10 cellular contexts compared by ENCODE assay signal in genomic region chr1:10652626-10653025, GRCh38.
"Had no signal": no experiment of that assay in that cellular context is flagged by ENCODE, and none has a peak within 500 bp of the region (broad histone marks: within the 10 kb centered on the region; RNA-seq: fewer than 3 reads in every experiment).

No MANE protein-coding gene starts in this region.

- ATAC-seq: natural killer cell had no signal

- H3K27ac ChIP-seq: tibial artery had no signal

- H3K27me3 ChIP-seq: tibial artery had no signal

- H3K4me3 ChIP-seq: mucosa of descending colon, skin epidermis, tibial artery had no signal

- DNase-seq: activated CD4-positive, alpha-beta T cell treated with anti-CD3 and anti-CD28 coated beads, Interleukin-2, amount 10 ng/mL, durations not matched to agents 7 days and 5 days; activated CD4-positive, CD25-positive, alpha-beta regulatory T cell; activated naive CD4-positive, alpha-beta T cell treated with anti-CD3 and anti-CD28 coated beads, Interleukin-2, amount 10 ng/mL, durations not matched to agents 7 days and 5 days; activated T-cell treated with anti-CD3 and anti-CD28 coated beads for 4 hours; effector memory CD4-positive, alpha-beta T cell; mucosa of descending colon; natural killer cell; T-helper 2 cell; tibial artery had no signal

- H3K9me3 ChIP-seq: mucosa of descending colon, tibial artery had no signal
